In the genomic region with DNA sequence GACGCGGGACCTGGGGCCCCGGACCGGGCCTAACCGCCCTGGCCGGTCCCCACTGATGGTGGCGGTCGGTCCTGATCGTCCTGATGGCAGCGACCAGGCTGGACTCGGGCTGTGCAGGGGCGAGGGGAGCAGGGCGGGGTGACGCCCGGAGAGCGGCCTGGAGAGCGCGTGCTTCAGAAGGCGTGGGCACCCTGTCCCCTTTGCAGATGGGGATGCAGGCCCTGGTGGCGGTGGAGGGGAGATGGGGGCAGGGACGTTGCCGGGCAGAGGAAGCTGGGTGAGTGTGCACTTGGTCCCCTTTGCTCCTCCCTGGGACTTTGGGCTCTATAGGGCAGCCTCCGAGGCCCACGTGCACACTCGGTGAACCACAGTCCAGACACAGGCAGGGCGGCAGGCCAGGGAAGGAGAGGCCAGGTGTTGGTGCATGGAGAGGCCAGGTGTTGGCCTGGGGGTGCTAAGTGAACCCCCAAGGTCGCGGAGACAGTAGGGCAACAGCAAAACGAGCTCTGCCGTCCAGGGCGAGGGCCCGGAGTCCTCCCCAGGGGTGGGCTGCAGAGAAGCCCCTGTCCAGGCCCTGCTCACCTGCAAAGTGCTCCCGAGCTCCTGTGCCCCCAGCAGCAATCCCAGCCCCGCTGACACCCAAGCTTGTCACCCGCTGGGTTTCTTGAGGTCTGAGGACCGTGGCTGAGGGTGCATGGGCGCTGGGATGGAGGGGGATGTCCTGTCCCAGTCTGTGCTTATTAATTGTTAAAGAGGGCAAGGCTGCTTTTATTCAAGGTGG, we compare ENCODE assay signal across 8 cellular contexts. TPM values are rescaled to one million over a fixed set of nuclear protein-coding genes. Genes with fewer than 3 reads are reported as not detected.
DNase-seq lines count a peak whose midpoint lies in the region; ATAC-seq, FAIRE-seq and TF ChIP-seq lines count a peak whose summit lies in the region.

No MANE protein-coding gene starts in this region.

- no peaks in the 10 kb centered on the region for H3K9me3 ChIP-seq in CD8-positive, alpha-beta memory T cell (ENCODE audit: low read length)
- H3K9me3 ChIP-seq in Peyer's patch (no peaks in the 10 kb centered on the region), GM12878 (replicated peaks; ENCODE audit: control insufficient read depth, insufficient read depth, low read length) (no peaks in the 10 kb centered on the region; the same call in 1 of the 3 replicates)

- RAD21 ChIA-PET in GM12878 (lab: Charles Lee; ENCODE audit: unreplicated experiment), result no interaction called here

- no peaks in the 10 kb centered on the region for H4K20me1 ChIP-seq in GM12878 (ENCODE audit: control insufficient read depth, insufficient read depth)

- POLR2A ChIA-PET in CD8-positive, alpha-beta memory T cell (lab: Charles Lee), result no interaction called here
- POLR2A ChIA-PET in GM12878 (lab: Charles Lee), result no interaction called here

- peak overlapping the region; percentile 66 for H2AFZ ChIP-seq in GM12878 (ENCODE audit: control insufficient read depth, low read depth, low read length)

- H3K9ac ChIP-seq in GM12878 (ENCODE audit: control insufficient read depth, insufficient read depth, low read length), result peak overlapping the region; percentile 78

- peak overlapping the region; percentile 55 for H3K4me3 ChIP-seq in CD8-positive, alpha-beta memory T cell (ENCODE audit: low read length)
- peak overlapping the region; percentile 43 to 54 (median 50) for H3K4me3 ChIP-seq in Peyer's patch
- H3K4me3 ChIP-seq in GM12878, result peak overlapping the region; percentile 79; the same call in 1 of the 2 replicates

- H3K9me3 Mint-ChIP-seq in CD8-positive, alpha-beta memory T cell, result peaks cover 0 to 2% (median 0%) of the 10 kb centered on the region in 5 donors
- H3K9me3 Mint-ChIP-seq in HFFc6, result no peaks in the 10 kb centered on the region

- TF ChIP-seq CTCF in HFFc6 (IDR thresholded peaks at IDR 0.05), result no peak
- peak in 3 of 6 experiments; percentile 24 to 34 (median 27) for TF ChIP-seq CTCF in Peyer's patch (IDR thresholded peaks at IDR 0.05)
- no peak for TF ChIP-seq CTCF in GM12878 (IDR thresholded peaks at IDR 0.05 in 2 of 3, conservative IDR thresholded peaks at IDR 0.05 in 1 of 3; ENCODE audit: control insufficient read depth in 2 of 3, extremely low read depth in 1 of 3, insufficient read depth in 1 of 3, low read depth in 3 of 3, low read length in 3 of 3)

- H3K27ac ChIP-seq in CD8-positive, alpha-beta memory T cell (ENCODE audit: low read depth, low read length), result peak overlapping the region; percentile 81
- peak overlapping the region; percentile 86 to 95 (median 92) for H3K27ac ChIP-seq in Peyer's patch
- peak overlapping the region; percentile 84 for H3K27ac ChIP-seq in GM12878 (ENCODE audit: control insufficient read depth, insufficient read depth)

- ATAC-seq in GM12878, result no peak
- peak; percentile 8 for ATAC-seq in left colon

- no peaks in the 10 kb centered on the region for H3K36me3 ChIP-seq in CD8-positive, alpha-beta memory T cell (ENCODE audit: insufficient read depth, low read length)
- H3K36me3 ChIP-seq in Peyer's patch, result no peaks in the 10 kb centered on the region
- no peaks in the 10 kb centered on the region for H3K36me3 ChIP-seq in GM12878 (ENCODE audit: control insufficient read depth in 2 of 2, insufficient read depth in 2 of 2, low read length in 1 of 2)

- peak overlapping the region; percentile 76 to 92 (median 91) for H3K4me3 Mint-ChIP-seq in CD8-positive, alpha-beta memory T cell
- H3K4me3 Mint-ChIP-seq in HFFc6, result peak overlapping the region; percentile 87; the same call in 1 of the 2 replicates

- peak overlapping the region in 7 of 8 donors; percentile 95 to 99 (median 98) for H3K27ac Mint-ChIP-seq in CD8-positive, alpha-beta memory T cell
- H3K27ac Mint-ChIP-seq in HFFc6, result peak overlapping the region; percentile 99; the same call in 1 of the 2 replicates

- CTCF ChIA-PET in CD8-positive, alpha-beta memory T cell (lab: Charles Lee), result interaction anchor here (1.3 kb wide), 1 partner anchor 11 kb away, joined by 3 read pairs; no protein-coding TSS in a partner anchor
- CTCF ChIA-PET in GM12878 (lab: Yijun Ruan, JAX), result no interaction called here

- no peak for TF ChIP-seq RAD21 in GM12878 (IDR thresholded peaks at IDR 0.05; ENCODE audit: insufficient read depth, low read depth, low read length)

- in situ Hi-C loops in GM12878 (cut with MboI), result no loop called here

- intact Hi-C loops in GM12878 (cut with micrococcal nuclease; ENCODE audit: unreplicated experiment) (no loop called here), left colon (cut with DNase I, micrococcal nuclease) (no loop called here)

- TF ChIP-seq POLR2A in Peyer's patch (IDR thresholded peaks at IDR 0.05) (peak; percentile 10 to 32), GM12878 (IDR thresholded peaks at IDR 0.05; ENCODE audit: low read depth, low read length) (peak; percentile 55; the same call in 1 of the 2 replicates)

- FAIRE-seq in GM12878 (lab: Jason Lieb, UNC), result no peak

- H3K27me3 Mint-ChIP-seq in CD8-positive, alpha-beta memory T cell, result peaks cover 0 to 4% of the 10 kb centered on the region in 2 donors
- H3K27me3 Mint-ChIP-seq in HFFc6 (ENCODE audit: insufficient read depth), result peaks cover 1% of the 10 kb centered on the region; the same call in 1 of the 2 replicates

- SMC1A ChIA-PET in GM12878 (lab: Charles Lee; ENCODE audit: uncharacterized antibody, unreplicated experiment), result no interaction called here

- H3K4me1 Mint-ChIP-seq in CD8-positive, alpha-beta memory T cell, result peaks cover 15 to 22% (median 15%) of the 10 kb centered on the region in 3 donors
- no peaks in the 10 kb centered on the region for H3K4me1 Mint-ChIP-seq in HFFc6 (ENCODE audit: low read depth)

- WGBS in GM12878 (ENCODE audit: insufficient coverage, insufficient replicate concordance, low lambda C conversion rate, missing lambda C conversion rate), result 38% methylated on average over 31 of the region's 37 CpGs

- H3K4me2 ChIP-seq in GM12878 (ENCODE audit: control insufficient read depth, insufficient read depth), result peak overlapping the region; percentile 90

- H3K27me3 ChIP-seq in CD8-positive, alpha-beta memory T cell (ENCODE audit: insufficient read depth, low read length, poor library complexity, severe bottlenecking), result no peaks in the 10 kb centered on the region
- no peaks in the 10 kb centered on the region for H3K27me3 ChIP-seq in Peyer's patch
- no peaks in the 10 kb centered on the region for H3K27me3 ChIP-seq in GM12878 (replicated peaks in 1 of 2; ENCODE audit: control insufficient read depth in 2 of 2, insufficient read depth in 2 of 2, low read length in 1 of 2)

- no TSS peak for BruUV-seq in GM12878 (replicated peaks; lab: Mats Ljungman, UMichigan)

- H3K4me1 ChIP-seq in CD8-positive, alpha-beta memory T cell (ENCODE audit: insufficient read depth, low read length), result peaks cover 15% of the 10 kb centered on the region
- H3K4me1 ChIP-seq in Peyer's patch (peaks cover 5 to 17% (median 8%) of the 10 kb centered on the region in 4 donors), GM12878 (ENCODE audit: control insufficient read depth, insufficient read depth, low read length) (peaks cover 6% of the 10 kb centered on the region)

- H3K36me3 Mint-ChIP-seq in CD8-positive, alpha-beta memory T cell, result peaks cover 1 to 11% (median 3%) of the 10 kb centered on the region in 3 donors
- H3K36me3 Mint-ChIP-seq in HFFc6 (ENCODE audit: low read depth), result no peaks in the 10 kb centered on the region; the same call in 1 of the 2 replicates

- no peaks in the 10 kb centered on the region for H3K79me2 ChIP-seq in GM12878 (ENCODE audit: control insufficient read depth, insufficient read depth, low read length)

- TF ChIP-seq EP300 in GM12878 (IDR thresholded peaks at IDR 0.05; ENCODE audit: borderline replicate concordance in 1 of 2, control insufficient read depth in 1 of 2, low read depth in 2 of 2, low read length in 2 of 2), result no peak

- DNase-seq in CD8-positive, alpha-beta memory T cell, result peak in 1 of 5 donors; percentile 3
- DNase-seq in HFFc6 (no peak), Peyer's patch (peak in 2 of 3 donors; percentile 87 to 88), GM12878 (ENCODE audit: low read depth, low spot score) (no peak), left colon (peak; percentile 59 to 67), HPDE6-E6E7 (ENCODE audit: extremely low spot score) (no peak), NAMALWA (ENCODE audit: low spot score) (no peak)
- DNase-seq in stimulated activated CD4-positive, alpha-beta T cell treated with anti-CD3 and anti-CD28 coated beads, Interleukin-2, amount 100 ng/mL, for 48 hours, result peak; percentile 28 to 34

TF ChIP-seq in GM12878, 131 proteins besides CTCF, POLR2A, EP300 and RAD21 (continues in another document):
- TF ChIP-seq NR2C2 (IDR thresholded peaks at IDR 0.05; ENCODE audit: borderline replicate concordance, control insufficient read depth, insufficient read length, low read depth) (no peak), STAT1 (conservative IDR thresholded peaks at IDR 0.05) (no peak)

RNA-seq across cellular contexts. Expression of a gene that starts 42.3 kb away (rescaled TPM):
- total RNA-seq in CD8-positive, alpha-beta memory T cell, result 1 to 10 TPM; 3.2 to 3.6 TPM
- not detected for polyA plus RNA-seq in CD8-positive, alpha-beta memory T cell
- total RNA-seq in HFFc6 (2021; fragmentation: NEBNext Ultra II Directional; extraction: Animal tissue kit (Norgen Biotek cat#: 25700)), result 10 to 100 TPM; 22.2 to 31.1 (median 23.2) TPM
- total RNA-seq in Peyer's patch, result 10 to 100 TPM; 46.4 to 66.0 (median 53.8) TPM
- total RNA-seq in GM12878 (2013; cell fraction: nucleolus; rRNA removed), result not detected in 2 replicates
- not detected in 2 replicates for total RNA-seq in GM12878 (2014; rRNA removed)
- total RNA-seq in GM12878 (2014; rRNA removed; fragmentation: Illumina TruSeq; extraction: Trizol), result not detected in 2 replicates
- total RNA-seq in GM12878 (2021), result 0.08 and 0.44 TPM in 2 replicates
- not detected for polyA plus RNA-seq in GM12878 (2011; ENCODE audit: low read depth)
- polyA plus RNA-seq in GM12878 (2011; rRNA removed), result not detected in 2 replicates
- polyA plus RNA-seq in GM12878 (2011; cell fraction: cytosol; rRNA removed), result not detected in 2 replicates
- polyA plus RNA-seq in GM12878 (2011; cell fraction: nucleus; rRNA removed), result not detected in 2 replicates
- polyA plus RNA-seq in GM12878 (2012), result not detected in 2 replicates
- polyA plus RNA-seq in GM12878 (2014; fragmentation: Illumina TruSeq; extraction: Trizol), result not detected in 2 replicates
- polyA plus RNA-seq in GM12878 (2014; fragmentation: Nextera tagmentation; extraction: Ambion mirVana), result not detected
- polyA plus RNA-seq in GM12878 (2014; rRNA removed), result not detected in 2 replicates
- polyA plus RNA-seq in GM12878 (2016; fragmentation: Nextera tagmentation; extraction: Ambion mirVana), result not detected
- not detected in 2 replicates for polyA minus RNA-seq in GM12878 (2011; rRNA and poly(A)+ RNA removed)
- polyA minus RNA-seq in GM12878 (2011; cell fraction: cytosol; rRNA and poly(A)+ RNA removed), result not detected in 2 replicates
- not detected in 2 replicates for polyA minus RNA-seq in GM12878 (2011; cell fraction: nucleus; rRNA and poly(A)+ RNA removed)
- total RNA-seq in left colon, result 10 to 100 TPM; 11.3 to 16.9 TPM

Comparison
In these comparisons a context has a peak if more than half of its experiments do, and no peak if none do; other contexts are left out.
1. DNase-seq: peak in Peyer's patch (2 of 3), left colon (2 of 2) and stimulated activated CD4-positive, alpha-beta T cell treated with anti-CD3 and anti-CD28 coated beads, Interleukin-2, amount 100 ng/mL, for 48 hours (2 of 2); none in HFFc6 (single experiment), GM12878 (single experiment), HPDE6-E6E7 (single experiment) and NAMALWA (single experiment).
2. Peak in every context shown above with its lines, with median percentiles within 50 percentile points of each other: H3K27ac ChIP-seq and H3K4me3 ChIP-seq.